Comparison of ENCODE assay signal across 18 cellular contexts in genomic region chr5:10057356-10057755, GRCh38.
"Had no signal": no experiment of that assay in that cellular context is flagged by ENCODE, and none has a peak within 500 bp of the region (broad histone marks: within the 10 kb centered on the region; RNA-seq: fewer than 3 reads in every experiment).

No MANE protein-coding gene starts in this region.

- H3K4me1 ChIP-seq: SJSA1 had no signal

- H3K4me3 ChIP-seq: MG63, SJSA1, SK-N-MC had no signal

- DNase-seq: KBM-7, MG63, NCI-H1092 treated with DMSO at 0.1 percent for 48 hours, NCI-H1436 treated with DMSO at 0.1 percent for 48 hours, NCI-H1694, NCI-H187 treated with DMSO at 0.1 percent for 48 hours, NCI-H2029 treated with DMSO at 0.1 percent for 48 hours, NCI-H2171 treated with DMSO at 0.1 percent for 48 hours, NCI-H345, NCI-H446 treated with DMSO at 0.1 percent for 48 hours, NCI-H510A treated with DMSO at 0.1 percent for 48 hours, NCI-H526, NCI-H82, Right ventricle myocardium superior, RPMI8226, SIG-M5 had no signal

- H3K27ac ChIP-seq: SJSA1, SK-N-MC had no signal

- H3K27me3 ChIP-seq: MG63 had no signal

- H3K36me3 ChIP-seq: MG63, SJSA1 had no signal
